ENCODE assay signal across 8 cellular contexts in the genomic region with DNA sequence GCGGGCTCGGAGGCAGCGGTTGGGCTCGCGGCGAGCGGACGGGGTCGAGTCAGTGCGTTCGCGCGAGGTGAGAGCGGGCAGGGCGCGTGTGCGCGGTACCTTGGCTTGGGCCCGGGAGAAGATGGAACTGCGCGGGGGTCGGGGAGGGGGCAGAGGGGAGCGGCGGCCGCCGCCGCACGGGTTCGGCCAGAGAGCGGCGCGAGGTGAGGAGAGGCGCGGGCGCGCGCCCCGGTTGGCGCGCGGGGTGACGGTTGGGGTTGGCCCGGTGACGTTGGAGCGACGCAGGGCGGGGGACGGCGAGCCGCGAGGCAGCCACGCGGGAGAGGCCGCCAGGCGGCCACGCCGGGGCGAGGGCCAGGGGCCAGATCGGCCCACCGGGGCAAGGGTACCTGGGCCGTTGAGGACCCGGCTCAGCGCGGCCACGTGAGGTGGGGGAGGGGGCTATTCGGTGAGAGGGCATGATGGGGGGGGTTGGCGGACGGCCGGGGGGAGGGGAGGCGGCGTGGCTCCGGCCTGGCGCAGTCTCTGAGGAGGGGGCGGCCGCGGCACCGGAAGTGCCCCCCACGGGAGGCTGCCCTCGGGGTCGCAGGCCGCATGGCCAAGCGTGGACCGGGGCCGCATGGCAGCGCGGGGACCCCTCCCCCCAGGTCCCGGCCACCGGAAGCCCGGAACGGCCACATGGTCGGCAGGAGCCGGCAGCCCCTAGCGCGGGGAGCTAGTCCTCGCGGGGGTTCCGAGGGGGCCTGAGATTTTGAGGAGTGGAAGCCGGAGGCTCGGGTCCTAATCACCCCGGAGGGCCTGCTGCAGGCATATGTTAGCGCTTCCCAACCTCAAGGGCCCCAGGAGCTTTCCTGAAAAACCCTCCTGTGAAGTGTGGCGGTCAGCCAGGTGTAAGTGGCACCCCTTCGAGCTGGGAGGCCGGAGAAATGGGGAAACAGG. TPM values are rescaled to one million over a fixed set of nuclear protein-coding genes. Genes with fewer than 3 reads are reported as not detected.
A peak's percentile ranks its signal among the peaks of the same experiment; 100 is the strongest.
DNase-seq lines count a peak whose midpoint lies in the region; ATAC-seq and TF ChIP-seq lines count a peak whose summit lies in the region.

No MANE protein-coding gene starts in this region.

- H3K27ac ChIP-seq in esophagus muscularis mucosa (replicated peaks in 1 of 4) (peak overlapping the region; percentile 95 to 100 (median 100)), tibial nerve (peak overlapping the region; percentile 93 to 99 (median 98))

- H3K4me1 ChIP-seq in esophagus muscularis mucosa (peaks cover 38 to 55% (median 47%) of the 10 kb centered on the region in 4 donors), tibial nerve (peaks cover 0 to 47% (median 21%) of the 10 kb centered on the region in 4 donors)

- DNase-seq in MG63 = peak; percentile 34
- peak; percentile 31 for DNase-seq in activated T-cell treated with anti-CD3 and anti-CD28 coated beads for 4 hours
- no peak for DNase-seq in esophagus muscularis mucosa (ENCODE audit: extremely low spot score)
- peak; percentile 27 for DNase-seq in myocyte (ENCODE audit: low read depth)
- DNase-seq in tibial nerve (ENCODE audit: low spot score in 2 of 2) = no peak
- DNase-seq in hippocampal formation (lab: John Stamatoyannopoulos, UW) = no peak

- ATAC-seq in HG02870 (IDR thresholded peaks at IDR 0.05; ENCODE audit: unreplicated experiment) = no peak

- intact Hi-C loops in esophagus muscularis mucosa (cut with DNase I) = no loop called here

- H3K27me3 ChIP-seq in MG63 = no peaks in the 10 kb centered on the region
- H3K27me3 ChIP-seq in esophagus muscularis mucosa = no peaks in the 10 kb centered on the region
- H3K27me3 ChIP-seq in tibial nerve = no peaks in the 10 kb centered on the region

- H3K4me3 ChIP-seq in MG63 (peak overlapping the region; percentile 88), esophagus muscularis mucosa (peak overlapping the region; percentile 95 to 100 (median 96)), tibial nerve (peak overlapping the region; percentile 87 to 96 (median 92))

- peak; percentile 56 for TF ChIP-seq POLR2A in GM18526 (IDR thresholded peaks at IDR 0.05; ENCODE audit: extremely low read depth, insufficient read length)
- no peak for TF ChIP-seq POLR2A in esophagus muscularis mucosa (IDR thresholded peaks at IDR 0.05; ENCODE audit: low read depth)
- peak in 1 of 2 donors; percentile 66 for TF ChIP-seq POLR2A in tibial nerve (IDR thresholded peaks at IDR 0.05)

- peaks cover 46% of the 10 kb centered on the region for H3K36me3 ChIP-seq in MG63
- H3K36me3 ChIP-seq in esophagus muscularis mucosa = peaks cover 31 to 36% (median 35%) of the 10 kb centered on the region in 4 donors
- H3K36me3 ChIP-seq in tibial nerve = peaks cover 4 to 35% (median 28%) of the 10 kb centered on the region in 3 donors

- WGBS in esophagus muscularis mucosa = 1% methylated on average over 50 of the region's 104 CpGs
- WGBS in tibial nerve, 2 donors = 0 to 1% methylated on average over 48 to 64 of the region's 104 CpGs

- TF ChIP-seq CTCF in esophagus muscularis mucosa (IDR thresholded peaks at IDR 0.05) (peak in 1 of 3 experiments; percentile 22), tibial nerve (IDR thresholded peaks at IDR 0.05) (peak in 1 of 5 experiments; percentile 14)

- H3K9me3 ChIP-seq in MG63 (no peaks in the 10 kb centered on the region), esophagus muscularis mucosa (no peaks in the 10 kb centered on the region), tibial nerve (no peaks in the 10 kb centered on the region)

- TF ChIP-seq EP300 in esophagus muscularis mucosa (IDR thresholded peaks at IDR 0.05) = no peak
- TF ChIP-seq EP300 in tibial nerve (IDR thresholded peaks at IDR 0.05) = no peak

RNA-seq across cellular contexts. Expression of a gene that starts 0.5 kb away (rescaled TPM):
- total RNA-seq in MG63 (2014; rRNA removed; shearing (Covaris generic); ENCODE audit: low replicate concordance) = 1,208 and 1,396 TPM in 2 replicates
- 100 to 1,000 TPM; 145 to 214 (median 204) TPM for total RNA-seq in esophagus muscularis mucosa
- 510 and 518 TPM in 2 replicates for total RNA-seq in myocyte
- polyA plus RNA-seq in myocyte (2012) = 606 TPM
- total RNA-seq in tibial nerve = 100 to 1,000 TPM; 106 to 278 (median 132) TPM

RNA-seq across cellular contexts. Expression of a gene that starts 7.2 kb away (rescaled TPM):
- total RNA-seq in MG63 (2014; rRNA removed; shearing (Covaris generic); ENCODE audit: low replicate concordance) = 37.3 and 55.3 TPM in 2 replicates
- total RNA-seq in esophagus muscularis mucosa (100 to 1,000 TPM in 1 of 4 donors, 10 to 100 TPM in 3; 89.6 to 112 (median 90.2) TPM), myocyte (92.2 and 95.8 TPM in 2 replicates), tibial nerve (100 to 1,000 TPM in 1 of 4 donors, 10 to 100 TPM in 3; 36.1 to 108 (median 57.3) TPM)
- polyA plus RNA-seq in myocyte (2012) = 73.7 TPM

RNA-seq across cellular contexts. Expression of a gene that starts 13.5 kb away (rescaled TPM):
- 6.2 and 6.5 TPM in 2 replicates for total RNA-seq in MG63 (2014; rRNA removed; shearing (Covaris generic); ENCODE audit: low replicate concordance)
- total RNA-seq in esophagus muscularis mucosa = 1 to 10 TPM; 3.6 to 8.7 (median 4.4) TPM
- total RNA-seq in myocyte = 4.1 and 9.6 TPM in 2 replicates
- polyA plus RNA-seq in myocyte (2012) = 0.37 TPM
- 1 to 10 TPM in 1 of 4 donors, under 1 TPM in 3; under 0.01 to 2.1 (median 0.52) TPM for total RNA-seq in tibial nerve

RNA-seq across cellular contexts. Expression of a gene that starts 21.2 kb away (rescaled TPM):
- 8.5 and 11.7 TPM in 2 replicates for total RNA-seq in MG63 (2014; rRNA removed; shearing (Covaris generic); ENCODE audit: low replicate concordance)
- total RNA-seq in esophagus muscularis mucosa (10 to 100 TPM; 13.9 to 27.0 (median 20.6) TPM), myocyte (19.5 and 22.3 TPM in 2 replicates), tibial nerve (10 to 100 TPM; 16.2 to 40.2 (median 27.5) TPM)
- 23.3 TPM for polyA plus RNA-seq in myocyte (2012)

RNA-seq across cellular contexts. Expression of a gene that starts 26.4 kb away (rescaled TPM):
- not detected in 2 replicates for total RNA-seq in MG63 (2014; rRNA removed; shearing (Covaris generic); ENCODE audit: low replicate concordance)
- 100 to 1,000 TPM; 144 to 197 (median 157) TPM for total RNA-seq in esophagus muscularis mucosa
- 20.0 and 28.3 TPM in 2 replicates for total RNA-seq in myocyte
- polyA plus RNA-seq in myocyte (2012) = 0.82 TPM
- 10 to 100 TPM in 1 of 4 donors, 1 to 10 TPM in 3; 5.2 to 20.1 (median 6.2) TPM for total RNA-seq in tibial nerve

Comparison
In these comparisons a context has a peak if more than half of its experiments do, and no peak if none do; other contexts are left out.
1. DNase-seq: peak in MG63 (single experiment), activated T-cell treated with anti-CD3 and anti-CD28 coated beads for 4 hours (single experiment) and myocyte (single experiment); none in esophagus muscularis mucosa (single experiment), tibial nerve (0 of 2) and hippocampal formation (0 of 2).
2. Peak in every context shown above with its lines, with median percentiles within 50 percentile points of each other: H3K4me3 ChIP-seq.